In the genomic region with DNA sequence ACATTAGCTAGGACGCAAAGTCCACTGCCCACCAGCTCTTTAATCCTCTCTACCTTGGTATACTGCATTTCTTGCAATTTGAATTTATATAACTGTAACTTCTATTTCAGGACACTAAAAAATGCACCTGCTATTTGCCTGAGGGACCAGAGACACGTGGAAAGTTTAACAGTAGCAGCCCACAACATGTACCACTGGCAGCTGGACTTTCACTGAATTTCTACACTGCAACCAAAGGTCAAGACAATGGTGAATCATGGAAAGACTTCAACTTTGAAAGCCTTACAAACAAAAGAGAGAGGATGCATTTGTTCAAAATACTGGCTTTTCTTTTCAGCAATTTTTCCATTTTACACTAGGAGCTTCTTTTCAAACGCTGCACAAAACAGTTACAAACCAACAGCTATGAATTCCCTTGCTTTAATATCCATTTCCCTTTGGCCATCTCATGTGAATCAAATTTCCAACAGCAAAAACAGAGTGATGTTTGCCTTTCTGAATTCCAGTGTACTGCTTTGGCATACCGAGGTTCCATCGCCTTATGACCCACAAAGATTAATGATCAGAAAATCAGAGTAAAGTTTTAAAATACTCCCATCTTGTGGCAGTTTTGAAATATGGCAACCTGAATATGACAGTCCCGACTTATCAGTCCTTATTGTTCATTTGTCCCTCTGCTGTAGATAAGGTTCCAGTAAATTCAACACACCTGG, we compare ENCODE assay signal across 8 cellular contexts. TPM values are rescaled to one million over a fixed set of nuclear protein-coding genes. Genes with fewer than 3 reads are reported as not detected.
DNase-seq lines count a peak whose midpoint lies in the region; ATAC-seq and TF ChIP-seq lines count a peak whose summit lies in the region.

No MANE protein-coding gene starts in this region.

- TF ChIP-seq CTCF in natural killer cell (IDR thresholded peaks at IDR 0.05): peak; percentile 42

- peak in 1 of 3 donors; percentile 49 for ATAC-seq in natural killer cell
- ATAC-seq in natural killer cell treated with Interleukin-12 subunit alpha and Interleukin-12 subunit beta and Interleukin-15 and Interleukin-18, amount 100 ng/mL, for 72 hours: no peak
- ATAC-seq in HG03432 (IDR thresholded peaks at IDR 0.05; ENCODE audit: unreplicated experiment): peak; percentile 71
- ATAC-seq in HG03039 (IDR thresholded peaks at IDR 0.05; ENCODE audit: unreplicated experiment): no peak

- DNase-seq in natural killer cell (no peak), NOMO-1 treated with dmso at 0.1 percent for 144 hours (lab: John Stamatoyannopoulos, UW; ENCODE audit: unreplicated experiment) (peak; percentile 21), dermis blood vessel endothelial cell (peak; percentile 73), medulla oblongata (ENCODE audit: extremely low spot score) (peak; percentile 68), posterior cingulate gyrus (no peak)
- no peak for DNase-seq in natural killer cell treated with Interleukin-12 subunit alpha and Interleukin-12 subunit beta and Interleukin-15 and Interleukin-18, amount 100 ng/mL, for 72 hours (ENCODE audit: low spot score)

- no peaks in the 10 kb centered on the region for H3K4me1 Mint-ChIP-seq in natural killer cell
- no peaks in the 10 kb centered on the region for H3K4me1 Mint-ChIP-seq in natural killer cell treated with Interleukin-12 subunit alpha and Interleukin-12 subunit beta and Interleukin-15 and Interleukin-18, amount 100 ng/mL, for 72 hours (ENCODE audit: low read depth in 2 of 2)

- no peaks in the 10 kb centered on the region for H3K27me3 Mint-ChIP-seq in natural killer cell (ENCODE audit: low read depth in 2 of 2)
- no peaks in the 10 kb centered on the region for H3K27me3 Mint-ChIP-seq in natural killer cell treated with Interleukin-12 subunit alpha and Interleukin-12 subunit beta and Interleukin-15 and Interleukin-18, amount 100 ng/mL, for 72 hours

- no peak overlapping the region for H3K27ac Mint-ChIP-seq in natural killer cell
- H3K27ac Mint-ChIP-seq in natural killer cell treated with Interleukin-12 subunit alpha and Interleukin-12 subunit beta and Interleukin-15 and Interleukin-18, amount 100 ng/mL, for 72 hours: no peak overlapping the region

- H3K9me3 Mint-ChIP-seq in natural killer cell: no peaks in the 10 kb centered on the region
- H3K9me3 Mint-ChIP-seq in natural killer cell treated with Interleukin-12 subunit alpha and Interleukin-12 subunit beta and Interleukin-15 and Interleukin-18, amount 100 ng/mL, for 72 hours: no peaks in the 10 kb centered on the region

- intact Hi-C loops in natural killer cell (cut with micrococcal nuclease) (loop anchor here (5.0 kb wide), 1 partner anchor 445 kb away; no protein-coding TSS in a partner anchor), posterior cingulate gyrus (cut with DNase I) (loop anchor here (5.0 to 10.0 kb wide), 2 partner anchors 90 to 217 kb away; no protein-coding TSS in a partner anchor)

- H3K4me3 Mint-ChIP-seq in natural killer cell: no peak overlapping the region
- H3K4me3 Mint-ChIP-seq in natural killer cell treated with Interleukin-12 subunit alpha and Interleukin-12 subunit beta and Interleukin-15 and Interleukin-18, amount 100 ng/mL, for 72 hours: no peak overlapping the region

- H3K36me3 Mint-ChIP-seq in natural killer cell: no peaks in the 10 kb centered on the region
- H3K36me3 Mint-ChIP-seq in natural killer cell treated with Interleukin-12 subunit alpha and Interleukin-12 subunit beta and Interleukin-15 and Interleukin-18, amount 100 ng/mL, for 72 hours: no peaks in the 10 kb centered on the region

RNA-seq across cellular contexts. Expression of gene HNRNPH3, which starts 29.9 kb away (rescaled TPM):
- total RNA-seq in natural killer cell (100 to 1,000 TPM; 132 to 162 (median 142) TPM), dermis blood vessel endothelial cell (19.2 and 40.1 TPM in 2 replicates)
- 100 to 1,000 TPM; 113 to 156 TPM for total RNA-seq in natural killer cell treated with Interleukin-12 subunit alpha and Interleukin-12 subunit beta and Interleukin-15 and Interleukin-18, amount 100 ng/mL, for 72 hours

RNA-seq across cellular contexts. Expression of gene PBLD, which starts 30.8 kb away (rescaled TPM):
- total RNA-seq in natural killer cell (1 to 10 TPM; 1.4 to 2.1 (median 1.4) TPM), dermis blood vessel endothelial cell (3.1 and 4.4 TPM in 2 replicates)
- 1 to 10 TPM in 1 of 2 donors, under 1 TPM in 1; 0.47 to 1.3 TPM for total RNA-seq in natural killer cell treated with Interleukin-12 subunit alpha and Interleukin-12 subunit beta and Interleukin-15 and Interleukin-18, amount 100 ng/mL, for 72 hours

Comparison
In these comparisons a context has a peak if more than half of its experiments do, and no peak if none do; other contexts are left out.
1. DNase-seq: peak in NOMO-1 treated with dmso at 0.1 percent for 144 hours (single experiment), dermis blood vessel endothelial cell (single experiment) and medulla oblongata (single experiment); none in natural killer cell (single experiment), natural killer cell treated with Interleukin-12 subunit alpha and Interleukin-12 subunit beta and Interleukin-15 and Interleukin-18, amount 100 ng/mL, for 72 hours (single experiment) and posterior cingulate gyrus (0 of 10).